Comparison of ENCODE assay signal across 18 cellular contexts in genomic region chr17:66465701-66466100, GRCh38.
DNase-seq lines count a peak whose midpoint lies in the region; ATAC-seq and TF ChIP-seq lines count a peak whose summit lies in the region.
"Had no signal": no experiment of that assay in that cellular context is flagged by ENCODE, and none has a peak within 500 bp of the region (broad histone marks: within the 10 kb centered on the region; RNA-seq: fewer than 3 reads in every experiment).

No MANE protein-coding gene starts in this region.

- RAD21 ChIA-PET in HCT116 (lab: Charles Lee; ENCODE audit: low non-redundant PET in 1 of 2, low total read pairs in 2 of 2, uncharacterized antibody in 2 of 2, unreplicated experiment in 2 of 2): no interaction called here

- intact Hi-C loops in CD4-positive, alpha-beta T cell (cut with DNase I, micrococcal nuclease): no loop called here
- intact Hi-C loops in HCT116 (cut with micrococcal nuclease): no loop called here

- H3K27ac ChIP-seq in CD4-positive, alpha-beta T cell (ENCODE audit: low read depth, low read length): no peak overlapping the region
- H3K27ac ChIP-seq in HCT116 (ENCODE audit: low read depth, low read length): no peak overlapping the region
- H3K27ac ChIP-seq: cardiac muscle cell had no signal

- no peak overlapping the region for H3K4me3 ChIP-seq in HCT116 (replicated peaks in 1 of 2; ENCODE audit: low read depth in 1 of 2, low read length in 2 of 2)
- H3K4me3 ChIP-seq: cardiac muscle cell had no signal

- H3K79me2 ChIP-seq in HCT116 (ENCODE audit: insufficient read depth, low read length): no peaks in the 10 kb centered on the region

- no TSS peak for BruUV-seq in HCT116 (replicated peaks; lab: Mats Ljungman, UMichigan)

- H3K4me3 Mint-ChIP-seq in CD4-positive, alpha-beta T cell: peak overlapping the region; percentile 39
- H3K4me3 Mint-ChIP-seq in activated T-helper 17 cell treated with anti-CD3 and anti-CD28 coated beads, Interleukin-2, amount 50 U/mL, for 72 hours: peak overlapping the region; percentile 50
- H3K4me3 Mint-ChIP-seq in mesothelial cell of epicardium: no peak overlapping the region
- H3K4me3 Mint-ChIP-seq: stimulated activated memory B cell treated with anti-CD40 and anti-IgM and Interleukin-4, amounts not matched to agents 10 μg/mL and 1 μg/mL and 100 μg/mL, for 72 hours; type B pancreatic cell had no signal

- no peak for TF ChIP-seq CTCF in CD4-positive, alpha-beta T cell (IDR thresholded peaks at IDR 0.05)
- no peak for TF ChIP-seq CTCF in HCT116 (IDR thresholded peaks at IDR 0.05 in 2 of 3, conservative IDR thresholded peaks at IDR 0.05 in 1 of 3; ENCODE audit: borderline replicate concordance in 1 of 3, insufficient read depth in 1 of 3, low read depth in 2 of 3, low read length in 2 of 3)
- no peak for TF ChIP-seq CTCF in mesothelial cell of epicardium (IDR thresholded peaks at IDR 0.05; ENCODE audit: unreplicated experiment)

- H3K36me3 Mint-ChIP-seq in CD4-positive, alpha-beta T cell (ENCODE audit: low read depth): peaks cover 8% of the 10 kb centered on the region
- H3K36me3 Mint-ChIP-seq in activated T-helper 17 cell treated with anti-CD3 and anti-CD28 coated beads, Interleukin-2, amount 50 U/mL, for 72 hours (ENCODE audit: low read depth): peaks cover 6% of the 10 kb centered on the region
- H3K36me3 Mint-ChIP-seq in mesothelial cell of epicardium: no peaks in the 10 kb centered on the region
- H3K36me3 Mint-ChIP-seq: stimulated activated memory B cell treated with anti-CD40 and anti-IgM and Interleukin-4, amounts not matched to agents 10 μg/mL and 1 μg/mL and 100 μg/mL, for 72 hours; type B pancreatic cell had no signal

- H3K9me2 ChIP-seq in HCT116 (ENCODE audit: insufficient read depth): no peaks in the 10 kb centered on the region

- POLR2A ChIA-PET in CD4-positive, alpha-beta T cell (lab: Charles Lee): interaction anchor here (0.7 kb wide), 1 partner anchor 108 kb away, joined by 3 read pairs; no protein-coding TSS in a partner anchor
- POLR2A ChIA-PET in HCT116 (lab: Charles Lee): interaction anchor here (2.7 kb wide), 1 partner anchor 43 kb away, joined by 10 read pairs; no protein-coding TSS in a partner anchor

- H3K36me3 ChIP-seq in HCT116 (ENCODE audit: control insufficient read depth in 1 of 2, insufficient read depth in 2 of 2, low read length in 2 of 2): no peaks in the 10 kb centered on the region
- H3K36me3 ChIP-seq: cardiac muscle cell had no signal

- H3K4me1 Mint-ChIP-seq in CD4-positive, alpha-beta T cell (ENCODE audit: low read depth): peaks cover 89% of the 10 kb centered on the region
- peaks cover 26% of the 10 kb centered on the region for H3K4me1 Mint-ChIP-seq in activated T-helper 17 cell treated with anti-CD3 and anti-CD28 coated beads, Interleukin-2, amount 50 U/mL, for 72 hours
- peaks cover 40% of the 10 kb centered on the region for H3K4me1 Mint-ChIP-seq in mesothelial cell of epicardium

- DNase-seq in CD4-positive, alpha-beta T cell: no peak
- DNase-seq in HCT116 (ENCODE audit: low read depth, low spot score) (no peak), mesothelial cell of epicardium (ENCODE audit: low spot score in 2 of 2, unreplicated experiment in 2 of 2) (no peak), dedifferentiated amniotic fluid mesenchymal stem cell (ENCODE audit: extremely low spot score) (no peak), NCI-H1694 treated with DMSO at 0.1 percent for 48 hours (lab: John Stamatoyannopoulos, UW) (no peak)
- DNase-seq in stimulated activated naive CD4-positive, alpha-beta T cell (lab: John Stamatoyannopoulos, UW): no peak
- DNase-seq: activated CD8-positive, alpha-beta memory T cell treated with anti-CD3 and anti-CD28 coated beads for 24 hours; DMS153; left ventricle myocardium superior; NCI-H2081; NCI-H69; small intestine; SW 1271 had no signal

- CTCF ChIA-PET in CD4-positive, alpha-beta T cell (lab: Charles Lee): interaction anchor here (1.4 kb wide), 1 partner anchor 264 kb away, joined by 3 read pairs; no protein-coding TSS in a partner anchor
- CTCF ChIA-PET in HCT116 (lab: Charles Lee): interaction anchor here (0.7 kb wide), 1 partner anchor 264 kb away, joined by 3 read pairs; no protein-coding TSS in a partner anchor

- no peak for TF ChIP-seq POLR2A in HCT116 (IDR thresholded peaks at IDR 0.05; ENCODE audit: borderline replicate concordance, extremely low read depth, insufficient read depth, insufficient read length)

- H3K4me1 ChIP-seq in HCT116 (ENCODE audit: control insufficient read depth in 1 of 2, insufficient read depth in 2 of 2, low read length in 2 of 2): peaks cover 37 to 59% of the 10 kb centered on the region in 2 experiments

- H3K27me3 ChIP-seq in CD4-positive, alpha-beta T cell (ENCODE audit: control insufficient read depth, insufficient read depth, low read length): no peaks in the 10 kb centered on the region
- no peaks in the 10 kb centered on the region for H3K27me3 ChIP-seq in HCT116 (ENCODE audit: insufficient read depth, low read length)
- H3K27me3 ChIP-seq: cardiac muscle cell had no signal

- peak overlapping the region; percentile 61; the same call in 1 of the 2 replicates for H3K4me2 ChIP-seq in HCT116 (ENCODE audit: low read length)

- H2AFZ ChIP-seq in HCT116 (ENCODE audit: low read depth, low read length, poor library complexity, severe bottlenecking): no peak overlapping the region

- no peak overlapping the region for H3K9ac ChIP-seq in HCT116 (ENCODE audit: low read length)

- no peaks in the 10 kb centered on the region for H3K9me3 ChIP-seq in CD4-positive, alpha-beta T cell (ENCODE audit: control insufficient read depth, low read length)
- H3K9me3 ChIP-seq in HCT116 (ENCODE audit: control insufficient read depth in 1 of 2, insufficient read depth in 1 of 2, low read depth in 1 of 2, low read length in 2 of 2): no peaks in the 10 kb centered on the region

- H4K20me1 ChIP-seq in HCT116 (ENCODE audit: insufficient read depth): no peaks in the 10 kb centered on the region

- ATAC-seq in CD4-positive, alpha-beta T cell (ENCODE audit: poor library complexity): no peak
- ATAC-seq in HCT116 (no peak), GM18870 (IDR thresholded peaks at IDR 0.05; ENCODE audit: unreplicated experiment) (no peak)
- no peak for ATAC-seq in activated T-helper 17 cell treated with anti-CD3 and anti-CD28 coated beads, Interleukin-2, amount 50 U/mL, for 72 hours (replicated peaks)
- ATAC-seq: left ventricle myocardium superior; stimulated activated memory B cell treated with anti-CD40 and anti-IgM and Interleukin-4, amounts not matched to agents 10 μg/mL and 1 μg/mL and 100 μg/mL, for 72 hours had no signal

- no peaks in the 10 kb centered on the region for H3K9me3 Mint-ChIP-seq in CD4-positive, alpha-beta T cell
- H3K9me3 Mint-ChIP-seq in activated T-helper 17 cell treated with anti-CD3 and anti-CD28 coated beads, Interleukin-2, amount 50 U/mL, for 72 hours: no peaks in the 10 kb centered on the region
- no peaks in the 10 kb centered on the region for H3K9me3 Mint-ChIP-seq in mesothelial cell of epicardium
- H3K9me3 Mint-ChIP-seq: stimulated activated memory B cell treated with anti-CD40 and anti-IgM and Interleukin-4, amounts not matched to agents 10 μg/mL and 1 μg/mL and 100 μg/mL, for 72 hours; type B pancreatic cell had no signal

- no peaks in the 10 kb centered on the region for H3K27me3 Mint-ChIP-seq in CD4-positive, alpha-beta T cell
- H3K27me3 Mint-ChIP-seq in activated T-helper 17 cell treated with anti-CD3 and anti-CD28 coated beads, Interleukin-2, amount 50 U/mL, for 72 hours: no peaks in the 10 kb centered on the region
- no peaks in the 10 kb centered on the region for H3K27me3 Mint-ChIP-seq in mesothelial cell of epicardium (ENCODE audit: low read depth)
- H3K27me3 Mint-ChIP-seq: stimulated activated memory B cell treated with anti-CD40 and anti-IgM and Interleukin-4, amounts not matched to agents 10 μg/mL and 1 μg/mL and 100 μg/mL, for 72 hours; type B pancreatic cell had no signal

- no peak for TF ChIP-seq RAD21 in HCT116 (IDR thresholded peaks at IDR 0.05; ENCODE audit: low read depth)

- H3K27ac Mint-ChIP-seq in CD4-positive, alpha-beta T cell: no peak overlapping the region
- peak overlapping the region; percentile 78 for H3K27ac Mint-ChIP-seq in activated T-helper 17 cell treated with anti-CD3 and anti-CD28 coated beads, Interleukin-2, amount 50 U/mL, for 72 hours
- peak overlapping the region; percentile 35 for H3K27ac Mint-ChIP-seq in mesothelial cell of epicardium
- H3K27ac Mint-ChIP-seq: stimulated activated memory B cell treated with anti-CD40 and anti-IgM and Interleukin-4, amounts not matched to agents 10 μg/mL and 1 μg/mL and 100 μg/mL, for 72 hours; type B pancreatic cell had no signal

TF ChIP-seq in HCT116, 20 proteins besides CTCF, POLR2A, EP300 and RAD21:
- TF ChIP-seq EZH2phosphoT487 (IDR thresholded peaks at IDR 0.05; ENCODE audit: borderline replicate concordance) (no peak), SIN3A (IDR thresholded peaks at IDR 0.05; ENCODE audit: low read depth) (no peak), SP1 (IDR thresholded peaks at IDR 0.05; ENCODE audit: low read depth) (no peak), EZH2 (IDR thresholded peaks at IDR 0.05) (no peak), TCF7L2 (IDR thresholded peaks at IDR 0.05; ENCODE audit: borderline replicate concordance, extremely low read depth, insufficient read depth, insufficient read length) (no peak)
- TF ChIP-seq, protein P1, sequence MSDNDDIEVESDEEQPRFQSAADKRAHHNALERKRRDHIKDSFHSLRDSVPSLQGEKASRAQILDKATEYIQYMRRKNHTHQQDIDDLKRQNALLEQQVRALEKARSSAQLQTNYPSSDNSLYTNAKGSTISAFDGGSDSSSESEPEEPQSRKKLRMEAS (IDR thresholded peaks at IDR 0.05): no peak
- TF ChIP-seq, protein P2, sequence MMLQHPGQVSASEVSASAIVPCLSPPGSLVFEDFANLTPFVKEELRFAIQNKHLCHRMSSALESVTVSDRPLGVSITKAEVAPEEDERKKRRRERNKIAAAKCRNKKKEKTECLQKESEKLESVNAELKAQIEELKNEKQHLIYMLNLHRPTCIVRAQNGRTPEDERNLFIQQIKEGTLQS (IDR thresholded peaks at IDR 0.05): no peak
